1 cellular context compared by ENCODE assay signal in genomic region chr19:17266975-17267788, GRCh38.
TF ChIP-seq lines count a peak whose summit lies in the region.

BABAM1 (plus strand) TSS chr19:17267443; CDS start chr19:17268807, 1,364 bp downstream.

TF ChIP-seq in GM12878, 131 proteins besides CTCF, POLR2A, EP300 and RAD21 (continued from another document and continues in another):
- TF ChIP-seq WRNIP1 (IDR thresholded peaks at IDR 0.05; ENCODE audit: borderline replicate concordance, low read depth, low read length) (0 out of 2 replicates have a peak, but pooled peaks have one; percentile 74), RB1 (IDR thresholded peaks at IDR 0.05; ENCODE audit: borderline replicate concordance) (peak; percentile 64; the same call in 1 of the 2 replicates), PBX3 (IDR thresholded peaks at IDR 0.05; ENCODE audit: insufficient replicate concordance, low read depth, low read length) (peak; percentile 82), HDAC2 (IDR thresholded peaks at IDR 0.05) (0 out of 2 replicates have a peak, but pooled peaks have one; percentile 65), FOXM1 (IDR thresholded peaks at IDR 0.05; ENCODE audit: low read depth, low read length) (peak; percentile 92), NR2C1 (IDR thresholded peaks at IDR 0.05) (peak; percentile 70), SMAD5 (IDR thresholded peaks at IDR 0.05; ENCODE audit: low read depth) (peak; percentile 42; the same call in 1 of the 2 replicates), SKIL (IDR thresholded peaks at IDR 0.05; ENCODE audit: low read depth, poor library complexity, severe bottlenecking) (peak; percentile 78), SRF (IDR thresholded peaks at IDR 0.05; ENCODE audit: low read depth in 2 of 2, low read length in 2 of 2) (peak in 1 of 2 experiments; percentile 64; a peak in 1 of 4 replicates), EED (IDR thresholded peaks at IDR 0.05; ENCODE audit: low read depth) (no peak), MLLT1 (IDR thresholded peaks at IDR 0.05) (0 out of 2 replicates have a peak, but pooled peaks have one; percentile 14), NKRF (conservative IDR thresholded peaks at IDR 0.05) (peak; percentile 81), CHD2 (IDR thresholded peaks at IDR 0.05; ENCODE audit: borderline replicate concordance, low read depth, low read length) (peak; percentile 95), ZNF24 (IDR thresholded peaks at IDR 0.05) (no peak), NFYA (IDR thresholded peaks at IDR 0.05; ENCODE audit: borderline replicate concordance, low read depth, low read length) (peak; percentile 93), POLR2AphosphoS2 (IDR thresholded peaks at IDR 0.05; ENCODE audit: low read depth, low read length) (peak; percentile 62; the same call in 1 of the 2 replicates), E2F4 (IDR thresholded peaks at IDR 0.05; ENCODE audit: low read depth, low read length) (peak; percentile 65), LARP7 (IDR thresholded peaks at IDR 0.05) (peak; percentile 41; the same call in 1 of the 2 replicates), POU2F2 (IDR thresholded peaks at IDR 0.05; ENCODE audit: borderline replicate concordance, low read depth, low read length) (peak; percentile 53), ZNF207 (IDR thresholded peaks at IDR 0.05; ENCODE audit: borderline replicate concordance) (peak; percentile 73; the same call in 1 of the 2 replicates), CHD4 (IDR thresholded peaks at IDR 0.05) (no peak), RUNX3 (IDR thresholded peaks at IDR 0.05; ENCODE audit: low read length) (peak; percentile 46), PAX8 (IDR thresholded peaks at IDR 0.05) (no peak), TARDBP (IDR thresholded peaks at IDR 0.05; ENCODE audit: borderline replicate concordance) (peak; percentile 62; the same call in 1 of the 2 replicates), YY1 (IDR thresholded peaks at IDR 0.05; ENCODE audit: low read depth, low read length) (peak; percentile 99), ELK1 (IDR thresholded peaks at IDR 0.05; ENCODE audit: low read depth, low read length) (peak; percentile 85), SP1 (IDR thresholded peaks at IDR 0.05; ENCODE audit: low read depth, low read length) (peak; percentile 99), SREBF2 (IDR thresholded peaks at IDR 0.05; ENCODE audit: low read length) (no peak), RELA (IDR thresholded peaks at IDR 0.05; ENCODE audit: borderline replicate concordance, partially characterized antibody) (peak; percentile 14), ESRRA (IDR thresholded peaks at IDR 0.05; ENCODE audit: low read length) (no peak), NBN (IDR thresholded peaks at IDR 0.05) (peak; percentile 21; the same call in 1 of the 2 replicates), SPI1 (IDR thresholded peaks at IDR 0.05; ENCODE audit: borderline replicate concordance, insufficient read depth, low read depth, low read length) (no peak), FOS (IDR thresholded peaks at IDR 0.05; ENCODE audit: borderline replicate concordance, extremely low read depth, insufficient read length) (peak; percentile 96), SIX5 (IDR thresholded peaks at IDR 0.05; ENCODE audit: low read depth, low read length, severe bottlenecking) (peak; percentile 95), PKNOX1 (IDR thresholded peaks at IDR 0.05) (peak; percentile 76; the same call in 1 of the 2 replicates), ZNF274 (IDR thresholded peaks at IDR 0.05; ENCODE audit: insufficient read depth, insufficient read length) (no peak), CBFB (IDR thresholded peaks at IDR 0.05; ENCODE audit: low read depth) (0 out of 2 replicates have a peak, but pooled peaks have one; percentile 54), RFX5 (IDR thresholded peaks at IDR 0.05; ENCODE audit: low read depth, low read length) (peak; percentile 87), KLF5 (IDR thresholded peaks at IDR 0.05; ENCODE audit: partially characterized antibody) (no peak), HCFC1 (IDR thresholded peaks at IDR 0.05; ENCODE audit: low read length) (peak; percentile 96), RELB (IDR thresholded peaks at IDR 0.05; ENCODE audit: low read depth) (peak; percentile 99), PML (IDR thresholded peaks at IDR 0.05; ENCODE audit: low read length) (peak; percentile 70; the same call in 1 of the 2 replicates), E4F1 (IDR thresholded peaks at IDR 0.05; ENCODE audit: borderline replicate concordance, partially characterized antibody) (peak; percentile 56), EZH2 (IDR thresholded peaks at IDR 0.05; ENCODE audit: borderline replicate concordance, control insufficient read depth, low read depth, low read length) (peak; percentile 100), CREB1 (IDR thresholded peaks at IDR 0.05; ENCODE audit: low read depth) (peak; percentile 89), SIN3A (IDR thresholded peaks at IDR 0.05; ENCODE audit: low read depth, low read length) (peak; percentile 75), IRF3 (IDR thresholded peaks at IDR 0.05) (peak; percentile 94), BCL3 (IDR thresholded peaks at IDR 0.05; ENCODE audit: borderline replicate concordance, insufficient read depth, low read depth, low read length, poor library complexity, severe bottlenecking) (no peak)
